ENCODE assay signal across 20 cellular contexts in genomic region chr12:2411586-2412304, GRCh38.
DNase-seq lines count a peak whose midpoint lies in the region; ATAC-seq and TF ChIP-seq lines count a peak whose summit lies in the region.
"Had no signal": no experiment of that assay in that cellular context is flagged by ENCODE, and none has a peak within 500 bp of the region (broad histone marks: within the 10 kb centered on the region; RNA-seq: fewer than 3 reads in every experiment).

No MANE protein-coding gene starts in this region.

- H3K4me1 ChIP-seq in upper lobe of right lung, result no peaks in the 10 kb centered on the region
- H3K4me1 ChIP-seq: Peyer's patch had no signal

- no peak for TF ChIP-seq CTCF in WERI-Rb-1 (IDR thresholded peaks at IDR 0.05; ENCODE audit: low read depth, low read length)
- TF ChIP-seq CTCF in upper lobe of right lung (IDR thresholded peaks at IDR 0.05), result no peak

- H3K27ac ChIP-seq in WERI-Rb-1 (peak overlapping the region; percentile 77), upper lobe of right lung (no peak overlapping the region)
- H3K27ac ChIP-seq: C4-2B, Peyer's patch had no signal

- ATAC-seq in upper lobe of right lung (no peak), HG02884 (IDR thresholded peaks at IDR 0.05; ENCODE audit: unreplicated experiment) (no peak), HG03135 (IDR thresholded peaks at IDR 0.05; ENCODE audit: unreplicated experiment) (no peak)

- no peaks in the 10 kb centered on the region for H3K27me3 ChIP-seq in WERI-Rb-1 (ENCODE audit: insufficient read depth, low read depth, severe bottlenecking)
- H3K27me3 ChIP-seq in upper lobe of right lung, result no peaks in the 10 kb centered on the region
- H3K27me3 ChIP-seq: Peyer's patch had no signal

- intact Hi-C loops in upper lobe of right lung (cut with DNase I), result no loop called here

- H3K36me3 ChIP-seq in WERI-Rb-1, result no peaks in the 10 kb centered on the region
- no peaks in the 10 kb centered on the region for H3K36me3 ChIP-seq in upper lobe of right lung
- H3K36me3 ChIP-seq: Peyer's patch had no signal

- H3K9me3 ChIP-seq in WERI-Rb-1 (ENCODE audit: severe bottlenecking), result no peaks in the 10 kb centered on the region
- H3K9me3 ChIP-seq in upper lobe of right lung, result no peaks in the 10 kb centered on the region
- H3K9me3 ChIP-seq: Peyer's patch had no signal

- peak; percentile 33 for DNase-seq in activated effector memory CD4-positive, alpha-beta T cell treated with anti-CD3 and anti-CD28 coated beads, Interleukin-2, amount 50 U/mL, for 16 hours
- DNase-seq in activated effector memory CD4-positive, alpha-beta T cell treated with Interleukin-2 at 50 U/mL for 16 hours, result no peak
- DNase-seq in WERI-Rb-1 (peak; percentile 83), mesenteric fat pad (ENCODE audit: low spot score) (peak; percentile 83), upper lobe of right lung (peak; percentile 45), GOT3 (lab: John Stamatoyannopoulos, UW) (no peak)
- DNase-seq: 8988T, DMS153, HFFc6, IMR-90, Kasumi-1, NCI-H1105 treated with DMSO at 0.1 percent for 48 hours, NCI-H187 treated with DMSO at 0.1 percent for 48 hours, NCI-H446 treated with DMSO at 0.1 percent for 48 hours, NCI-H774, SIG-M5 had no signal

- H3K4me3 ChIP-seq in WERI-Rb-1 (ENCODE audit: low read depth, low read length) (no peak overlapping the region), upper lobe of right lung (no peak overlapping the region)
- H3K4me3 ChIP-seq: Peyer's patch had no signal

Comparison
In these comparisons a context has a peak if more than half of its experiments do, and no peak if none do; other contexts are left out.
1. DNase-seq: peak in activated effector memory CD4-positive, alpha-beta T cell treated with anti-CD3 and anti-CD28 coated beads, Interleukin-2, amount 50 U/mL, for 16 hours (single experiment), WERI-Rb-1 (single experiment), mesenteric fat pad (single experiment) and upper lobe of right lung (single experiment); none in activated effector memory CD4-positive, alpha-beta T cell treated with Interleukin-2 at 50 U/mL for 16 hours (single experiment) and GOT3 (single experiment).